ENCODE assay signal across 29 cellular contexts in genomic region chr3:145639207-145639606, GRCh38.
"Had no signal": no experiment of that assay in that cellular context is flagged by ENCODE, and none has a peak within 500 bp of the region (broad histone marks: within the 10 kb centered on the region; RNA-seq: fewer than 3 reads in every experiment).

No MANE protein-coding gene starts in this region.

- ATAC-seq: activated CD4-positive, CD25-positive, alpha-beta regulatory T cell treated with anti-CD3 and anti-CD28 coated beads, Interleukin-2, amount 50 U/mL, for 24 hours; heart left ventricle; mucosa of descending colon; natural killer cell treated with Interleukin-12 subunit alpha and Interleukin-12 subunit beta and Interleukin-15 and Interleukin-18, amount 100 ng/mL, for 72 hours; pancreas; stimulated activated naive B cell treated with anti-CD40 and anti-IgM and Interleukin-4, amounts not matched to agents 10 μg/mL and 1 μg/mL and 100 μg/mL, for 72 hours; T-helper 17 cell; upper lobe of right lung had no signal

- H3K4me3 ChIP-seq: coronary artery, dorsolateral prefrontal cortex, heart left ventricle, mucosa of descending colon, pancreas, prostate gland, sigmoid colon, stomach, thyroid gland, upper lobe of right lung had no signal

- H3K27ac ChIP-seq: coronary artery, dorsolateral prefrontal cortex, heart left ventricle, neutrophil, pancreas, prostate gland, sigmoid colon, stomach, thyroid gland, upper lobe of right lung, WERI-Rb-1 had no signal

- H3K36me3 ChIP-seq: heart left ventricle, neutrophil, pancreas, prostate gland, sigmoid colon, stomach, thyroid gland, upper lobe of right lung, WERI-Rb-1 had no signal

- DNase-seq: activated CD4-positive, alpha-beta T cell treated with anti-CD3 and anti-CD28 coated beads for 48 hours; activated CD4-positive, alpha-beta T cell treated with anti-CD3 and anti-CD28 coated beads, Interleukin-2, amount 50 U/mL, for 48 hours; activated CD8-positive, alpha-beta memory T cell treated with anti-CD3 and anti-CD28 coated beads for 24 hours; activated effector memory CD4-positive, alpha-beta T cell treated with anti-CD3 and anti-CD28 coated beads, Interleukin-2, amount 50 U/mL, for 16 hours; activated naive CD4-positive, alpha-beta T cell treated with anti-CD3 and anti-CD28 coated beads for 36 hours; activated naive CD8-positive, alpha-beta T cell treated with anti-CD3 and anti-CD28 coated beads, Interleukin-2, amount 10 ng/mL, durations not matched to agents 7 days and 5 days; activated T-cell treated with anti-CD3 and anti-CD28 coated beads, Interleukin-2, amount 50 U/mL, for 1 hour; amygdala; dorsolateral prefrontal cortex; effector memory CD4-positive, alpha-beta T cell; heart left ventricle; mucosa of descending colon; pancreas; retina; sigmoid colon; stimulated activated CD4-positive, alpha-beta T cell treated with anti-CD3 and anti-CD28 coated beads, Interleukin-15, amount 100 ng/mL, for 24 hours; stimulated activated CD4-positive, alpha-beta T cell treated with anti-CD3 and anti-CD28 coated beads, Interleukin-2, amount 100 ng/mL, for 24 hours; stimulated activated naive B cell treated with anti-CD40 and anti-IgM and Interleukin-4, amounts not matched to agents 10 μg/mL and 1 μg/mL and 100 μg/mL, for 72 hours; stomach; T-helper 17 cell; T1000; thyroid gland; upper lobe of right lung; WERI-Rb-1 had no signal

- H3K4me1 ChIP-seq: pancreas, prostate gland, sigmoid colon, stomach, upper lobe of right lung had no signal

- H3K27me3 ChIP-seq: dorsolateral prefrontal cortex, heart left ventricle, neutrophil, pancreas, sigmoid colon, stomach, thyroid gland, upper lobe of right lung had no signal

- H3K9me3 ChIP-seq: neutrophil, pancreas, prostate gland, sigmoid colon, stomach, thyroid gland, upper lobe of right lung had no signal
